In the genomic region with DNA sequence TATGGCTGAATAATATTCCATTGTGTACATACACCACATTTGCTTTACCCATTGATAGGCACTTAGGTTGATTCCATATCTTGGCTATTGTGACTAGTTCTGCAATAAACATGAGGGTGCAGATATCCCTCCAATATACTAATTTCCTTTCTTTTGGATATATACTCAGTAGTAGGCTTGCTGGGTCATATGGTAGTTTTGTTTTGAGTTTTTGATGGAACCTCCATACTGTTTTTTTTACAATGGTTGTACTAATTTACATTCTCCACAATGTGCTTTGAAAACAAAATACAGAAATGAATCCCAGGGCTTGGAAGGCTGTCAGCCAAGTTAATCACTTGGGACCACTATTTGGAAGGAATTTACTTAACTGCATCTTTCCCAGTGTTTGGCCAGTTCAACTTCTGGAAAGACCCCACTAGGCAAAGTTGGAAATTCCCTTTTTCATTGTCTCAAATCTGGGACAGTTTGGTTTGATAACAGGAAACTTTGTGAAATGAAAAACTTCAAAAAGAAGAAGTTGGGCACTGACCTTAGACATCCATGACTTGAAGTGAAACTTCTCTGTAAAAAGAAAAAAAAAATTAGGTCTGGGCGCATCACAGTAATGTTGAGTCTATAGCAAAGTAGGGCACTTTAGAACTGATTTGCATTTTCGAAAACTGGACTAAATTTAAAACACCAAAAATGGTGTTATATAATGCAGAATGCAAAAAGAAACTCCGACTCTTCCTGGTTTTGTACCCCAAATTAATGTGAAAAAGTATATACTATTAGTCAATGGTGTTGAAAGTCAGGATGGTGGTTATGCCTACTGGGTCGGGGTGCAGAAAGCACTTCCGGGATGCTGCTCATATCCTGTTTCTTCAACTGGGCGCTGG, we compare ENCODE assay signal across 8 cellular contexts. TPM values are rescaled to one million over a fixed set of nuclear protein-coding genes. Genes with fewer than 3 reads are reported as not detected.
DNase-seq lines count a peak whose midpoint lies in the region; ATAC-seq and TF ChIP-seq lines count a peak whose summit lies in the region.

No MANE protein-coding gene starts in this region.

- H3K36me3 ChIP-seq in vagina = no peaks in the 10 kb centered on the region

- H3K9me3 ChIP-seq in vagina = no peaks in the 10 kb centered on the region

- no peak for TF ChIP-seq POLR2A in vagina (IDR thresholded peaks at IDR 0.05)

- H3K9me3 Mint-ChIP-seq in activated T-helper 1 cell treated with anti-CD3 and anti-CD28 coated beads, Interleukin-12 subunit alpha, Interleukin-12 subunit beta, Interleukin-2, Interleukin-4 antibody, amounts not matched to agents 30 ng/mL and 10 ng/mL and 1 ng/mL, durations not matched to agents 14 hours and 24 hours and 36 hours = peaks cover 4% of the 10 kb centered on the region

- intact Hi-C loops in activated T-helper 1 cell treated with anti-CD3 and anti-CD28 coated beads, Interleukin-12 subunit alpha, Interleukin-12 subunit beta, Interleukin-2, Interleukin-4 antibody, amounts not matched to agents 30 ng/mL and 10 ng/mL and 1 ng/mL, durations not matched to agents 14 hours and 24 hours and 36 hours (cut with micrococcal nuclease) = no loop called here
- intact Hi-C loops in vagina (cut with DNase I) = no loop called here
- intact Hi-C loops in sciatic nerve (cut with DNase I) = no loop called here

- no peak for TF ChIP-seq CTCF in vagina (IDR thresholded peaks at IDR 0.05)

- peaks cover 13% of the 10 kb centered on the region for H3K27me3 Mint-ChIP-seq in activated T-helper 1 cell treated with anti-CD3 and anti-CD28 coated beads, Interleukin-12 subunit alpha, Interleukin-12 subunit beta, Interleukin-2, Interleukin-4 antibody, amounts not matched to agents 30 ng/mL and 10 ng/mL and 1 ng/mL, durations not matched to agents 14 hours and 24 hours and 36 hours (ENCODE audit: insufficient read depth)

- H3K4me3 ChIP-seq in vagina = no peak overlapping the region

- H3K27ac Mint-ChIP-seq in activated T-helper 1 cell treated with anti-CD3 and anti-CD28 coated beads, Interleukin-12 subunit alpha, Interleukin-12 subunit beta, Interleukin-2, Interleukin-4 antibody, amounts not matched to agents 30 ng/mL and 10 ng/mL and 1 ng/mL, durations not matched to agents 14 hours and 24 hours and 36 hours = peak overlapping the region; percentile 89

- DNase-seq in stimulated activated naive CD4-positive, alpha-beta T cell treated with Interleukin-2 at 50 U/mL for 16 hours (lab: John Stamatoyannopoulos, UW) = peak; percentile 19
- no peak for DNase-seq in stimulated activated naive CD4-positive, alpha-beta T cell (lab: John Stamatoyannopoulos, UW)
- DNase-seq in activated T-helper 1 cell treated with anti-CD3 and anti-CD28 coated beads, Interleukin-12 subunit alpha, Interleukin-12 subunit beta, Interleukin-2, Interleukin-4 antibody, amounts not matched to agents 30 ng/mL and 10 ng/mL and 1 ng/mL, durations not matched to agents 14 hours and 24 hours and 36 hours (ENCODE audit: low spot score) = no peak
- no peak for DNase-seq in vagina (ENCODE audit: extremely low spot score in 2 of 2)
- DNase-seq in sciatic nerve (ENCODE audit: low spot score) = no peak
- no peak for DNase-seq in NCI-H1105 treated with DMSO at 0.1 percent for 48 hours (lab: John Stamatoyannopoulos, UW)
- DNase-seq in retina = no peak

- H3K4me1 ChIP-seq in vagina = peaks cover 22% of the 10 kb centered on the region

- peak overlapping the region; percentile 26 for H3K27ac ChIP-seq in vagina

- peaks cover 41% of the 10 kb centered on the region for H3K4me1 Mint-ChIP-seq in activated T-helper 1 cell treated with anti-CD3 and anti-CD28 coated beads, Interleukin-12 subunit alpha, Interleukin-12 subunit beta, Interleukin-2, Interleukin-4 antibody, amounts not matched to agents 30 ng/mL and 10 ng/mL and 1 ng/mL, durations not matched to agents 14 hours and 24 hours and 36 hours (ENCODE audit: low read depth)

- H3K4me3 Mint-ChIP-seq in activated T-helper 1 cell treated with anti-CD3 and anti-CD28 coated beads, Interleukin-12 subunit alpha, Interleukin-12 subunit beta, Interleukin-2, Interleukin-4 antibody, amounts not matched to agents 30 ng/mL and 10 ng/mL and 1 ng/mL, durations not matched to agents 14 hours and 24 hours and 36 hours = peak overlapping the region; percentile 55

- no peaks in the 10 kb centered on the region for H3K27me3 ChIP-seq in vagina

- peaks cover 18% of the 10 kb centered on the region for H3K36me3 Mint-ChIP-seq in activated T-helper 1 cell treated with anti-CD3 and anti-CD28 coated beads, Interleukin-12 subunit alpha, Interleukin-12 subunit beta, Interleukin-2, Interleukin-4 antibody, amounts not matched to agents 30 ng/mL and 10 ng/mL and 1 ng/mL, durations not matched to agents 14 hours and 24 hours and 36 hours (ENCODE audit: low read depth)

- ATAC-seq in HG03095 (IDR thresholded peaks at IDR 0.05; ENCODE audit: unreplicated experiment) (peak; percentile 53), sciatic nerve (no peak)

RNA-seq across cellular contexts. Expression of a gene that starts 6.0 kb away (rescaled TPM):
- 50.9 and 57.3 TPM in 2 replicates for total RNA-seq in activated T-helper 1 cell treated with anti-CD3 and anti-CD28 coated beads, Interleukin-12 subunit alpha, Interleukin-12 subunit beta, Interleukin-2, Interleukin-4 antibody, amounts not matched to agents 30 ng/mL and 10 ng/mL and 1 ng/mL, durations not matched to agents 14 hours and 24 hours and 36 hours
- total RNA-seq in vagina = 110 TPM
- 81.6 TPM for total RNA-seq in sciatic nerve
